ENCODE assay signal across 7 cellular contexts in genomic region chr16:34062620-34063253, GRCh38.
A peak's percentile ranks its signal among the peaks of the same experiment; 100 is the strongest.
DNase-seq lines count a peak whose midpoint lies in the region; ATAC-seq, FAIRE-seq and TF ChIP-seq lines count a peak whose summit lies in the region.
"Not testable (repeated sequence)": the region's sequence is repeated elsewhere in the genome, so short reads cannot be mapped to it uniquely, and the experiment has no call there.

No MANE protein-coding gene starts in this region.

- not testable (repeated sequence) for TF ChIP-seq CTCF in liver (IDR thresholded peaks at IDR 0.05; ENCODE audit: low read depth, low read length, missing input control); pancreas (IDR thresholded peaks at IDR 0.05)

- H3K4me1 ChIP-seq in liver (ENCODE audit: control insufficient read depth in 4 of 4, insufficient read depth in 4 of 4, low read length in 3 of 4); pancreas: not testable (repeated sequence)

- H3K4me3 ChIP-seq in liver (ENCODE audit: low read depth in 1 of 3, low read length in 3 of 3) = peak overlapping the region in 2 of 3 donors; percentile 27 to 42
- not testable (repeated sequence) for H3K4me3 ChIP-seq in pancreas

- not testable (repeated sequence) for H3K27me3 ChIP-seq in liver (ENCODE audit: control insufficient read depth in 4 of 4, insufficient read depth in 4 of 4, low read length in 3 of 4); pancreas

- H3K27ac ChIP-seq in liver (ENCODE audit: low read depth in 1 of 2, low read length in 2 of 2); pancreas: not testable (repeated sequence)

- peaks cover 4 to 26% (median 16%) of the 10 kb centered on the region in 4 donors for H3K9me3 ChIP-seq in liver (ENCODE audit: control insufficient read depth in 4 of 4, low read length in 3 of 4)
- not testable (repeated sequence) for H3K9me3 ChIP-seq in pancreas

- ATAC-seq in GM18868 (IDR thresholded peaks at IDR 0.05; ENCODE audit: unreplicated experiment) (peak; percentile 46), HG02610 (IDR thresholded peaks at IDR 0.05; ENCODE audit: unreplicated experiment) (peak; percentile 65), SK-N-SH treated with all-trans-retinoic acid at 6 μM for 48 hours (peak; percentile 40; the same call in 1 of the 3 replicates), esophagus mucosa (peak; percentile 79), left cardiac atrium (peak; percentile 47 to 79), pancreas (peak in 3 of 4 donors; percentile 25 to 74 (median 29))

- H3K9ac ChIP-seq in liver (ENCODE audit: low read depth in 1 of 2, low read length in 2 of 2) = not testable (repeated sequence)

- DNase-seq in left cardiac atrium, pancreas: not testable (repeated sequence)

- intact Hi-C loops in left cardiac atrium (cut with DNase I); pancreas (cut with DNase I): not testable (repeated sequence)

- not testable (repeated sequence) for TF ChIP-seq RAD21 in liver (IDR thresholded peaks at IDR 0.05)

- H3K36me3 ChIP-seq in liver (ENCODE audit: control insufficient read depth in 4 of 4, insufficient read depth in 3 of 4, low read depth in 1 of 4, low read length in 3 of 4); pancreas: not testable (repeated sequence)

- WGBS in liver = 60% methylated on average over 4 of the region's 4 CpGs
- 45 to 48% methylated on average over 4 of the region's 4 CpGs for WGBS in pancreas, 2 donors

- FAIRE-seq in pancreas (lab: Jason Lieb, UNC) = not testable (repeated sequence)

Comparison
In these comparisons a context has a peak if more than half of its experiments do, and no peak if none do; other contexts are left out.
1. ATAC-seq: peak in every context shown above with its lines; median percentile 79 in esophagus mucosa; 65 in HG02610; 63 in left cardiac atrium; 46 in GM18868; 40 in SK-N-SH treated with all-trans-retinoic acid at 6 μM for 48 hours; 29 in pancreas.